In the genomic region with DNA sequence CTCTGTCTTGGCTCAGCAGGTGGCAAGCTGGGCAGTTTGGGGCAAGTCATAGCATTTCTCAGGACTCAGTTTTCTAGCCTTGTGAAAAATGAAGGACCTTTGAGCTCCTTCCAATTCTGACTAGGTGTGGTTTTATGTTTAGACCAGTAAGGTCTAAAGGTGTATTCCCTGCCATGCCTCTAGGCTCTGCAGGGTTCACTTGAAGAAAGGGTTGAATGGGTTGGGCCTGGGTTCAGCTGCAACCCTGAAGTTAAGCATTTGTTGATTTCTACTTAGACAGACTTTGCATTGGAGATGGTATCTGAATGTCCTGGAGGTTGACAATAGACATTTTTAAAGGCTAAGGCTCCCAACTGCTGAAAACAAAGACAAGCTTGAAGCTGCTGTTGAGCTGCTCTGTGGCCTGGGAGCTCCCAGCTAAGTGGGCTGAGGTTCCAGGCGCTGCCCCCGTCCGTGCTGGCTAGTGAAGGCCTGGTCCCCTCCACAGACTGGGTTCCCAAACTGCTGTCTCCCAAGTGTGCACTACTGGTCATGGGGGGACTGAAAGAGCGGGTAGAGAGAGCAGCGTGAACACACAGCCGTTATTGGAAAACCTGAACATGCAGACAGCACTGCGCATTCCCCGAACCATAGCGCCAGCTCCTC, we compare ENCODE assay signal across 1 cellular context.
TF ChIP-seq lines count a peak whose summit lies in the region.

No MANE protein-coding gene starts in this region.

TF ChIP-seq in GM12878, 131 proteins besides CTCF, POLR2A, EP300 and RAD21:
- TF ChIP-seq SREBF2 (IDR thresholded peaks at IDR 0.05; ENCODE audit: low read length): no peak
- TF ChIP-seq, protein P1, sequence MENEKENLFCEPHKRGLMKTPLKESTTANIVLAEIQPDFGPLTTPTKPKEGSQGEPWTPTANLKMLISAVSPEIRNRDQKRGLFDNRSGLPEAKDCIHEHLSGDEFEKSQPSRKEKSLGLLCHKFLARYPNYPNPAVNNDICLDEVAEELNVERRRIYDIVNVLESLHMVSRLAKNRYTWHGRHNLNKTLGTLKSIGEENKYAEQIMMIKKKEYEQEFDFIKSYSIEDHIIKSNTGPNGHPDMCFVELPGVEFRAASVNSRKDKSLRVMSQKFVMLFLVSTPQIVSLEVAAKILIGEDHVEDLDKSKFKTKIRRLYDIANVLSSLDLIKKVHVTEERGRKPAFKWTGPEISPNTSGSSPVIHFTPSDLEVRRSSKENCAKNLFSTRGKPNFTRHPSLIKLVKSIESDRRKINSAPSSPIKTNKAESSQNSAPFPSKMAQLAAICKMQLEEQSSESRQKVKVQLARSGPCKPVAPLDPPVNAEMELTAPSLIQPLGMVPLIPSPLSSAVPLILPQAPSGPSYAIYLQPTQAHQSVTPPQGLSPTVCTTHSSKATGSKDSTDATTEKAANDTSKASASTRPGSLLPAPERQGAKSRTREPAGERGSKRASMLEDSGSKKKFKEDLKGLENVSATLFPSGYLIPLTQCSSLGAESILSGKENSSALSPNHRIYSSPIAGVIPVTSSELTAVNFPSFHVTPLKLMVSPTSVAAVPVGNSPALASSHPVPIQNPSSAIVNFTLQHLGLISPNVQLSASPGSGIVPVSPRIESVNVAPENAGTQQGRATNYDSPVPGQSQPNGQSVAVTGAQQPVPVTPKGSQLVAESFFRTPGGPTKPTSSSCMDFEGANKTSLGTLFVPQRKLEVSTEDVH (IDR thresholded peaks at IDR 0.05; ENCODE audit: low read depth, partially characterized antibody): no peak
- no peak for TF ChIP-seq MEF2A (IDR thresholded peaks at IDR 0.05; ENCODE audit: insufficient read depth, low read depth, low read length)
- no peak for TF ChIP-seq IKZF1 (conservative IDR thresholded peaks at IDR 0.05)
- TF ChIP-seq CBX5 (IDR thresholded peaks at IDR 0.05; ENCODE audit: low read depth): no peak
- TF ChIP-seq BRCA1 (IDR thresholded peaks at IDR 0.05; ENCODE audit: low read depth, low read length): no peak
- no peak for TF ChIP-seq YBX1 (IDR thresholded peaks at IDR 0.05)
- no peak for TF ChIP-seq CHD4 (IDR thresholded peaks at IDR 0.05)
- TF ChIP-seq, protein P2, sequence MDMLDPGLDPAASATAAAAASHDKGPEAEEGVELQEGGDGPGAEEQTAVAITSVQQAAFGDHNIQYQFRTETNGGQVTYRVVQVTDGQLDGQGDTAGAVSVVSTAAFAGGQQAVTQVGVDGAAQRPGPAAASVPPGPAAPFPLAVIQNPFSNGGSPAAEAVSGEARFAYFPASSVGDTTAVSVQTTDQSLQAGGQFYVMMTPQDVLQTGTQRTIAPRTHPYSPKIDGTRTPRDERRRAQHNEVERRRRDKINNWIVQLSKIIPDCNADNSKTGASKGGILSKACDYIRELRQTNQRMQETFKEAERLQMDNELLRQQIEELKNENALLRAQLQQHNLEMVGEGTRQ (IDR thresholded peaks at IDR 0.05; ENCODE audit: borderline replicate concordance, low read depth, low read length): no peak
- TF ChIP-seq STAT1 (conservative IDR thresholded peaks at IDR 0.05): no peak
- TF ChIP-seq RBBP5 (conservative IDR thresholded peaks at IDR 0.05): no peak
- TF ChIP-seq NFYA (IDR thresholded peaks at IDR 0.05; ENCODE audit: borderline replicate concordance, low read depth, low read length): no peak
- no peak for TF ChIP-seq BMI1 (IDR thresholded peaks at IDR 0.05; ENCODE audit: borderline replicate concordance)
- TF ChIP-seq MTA2 (IDR thresholded peaks at IDR 0.05; ENCODE audit: low read depth): no peak
- TF ChIP-seq NFIC (IDR thresholded peaks at IDR 0.05; ENCODE audit: low read depth, low read length): no peak
- TF ChIP-seq NBN (IDR thresholded peaks at IDR 0.05): no peak
- no peak for TF ChIP-seq MTA3 (IDR thresholded peaks at IDR 0.05; ENCODE audit: borderline replicate concordance, low read length)
- TF ChIP-seq RAD51 (IDR thresholded peaks at IDR 0.05): no peak
